In the genomic region with DNA sequence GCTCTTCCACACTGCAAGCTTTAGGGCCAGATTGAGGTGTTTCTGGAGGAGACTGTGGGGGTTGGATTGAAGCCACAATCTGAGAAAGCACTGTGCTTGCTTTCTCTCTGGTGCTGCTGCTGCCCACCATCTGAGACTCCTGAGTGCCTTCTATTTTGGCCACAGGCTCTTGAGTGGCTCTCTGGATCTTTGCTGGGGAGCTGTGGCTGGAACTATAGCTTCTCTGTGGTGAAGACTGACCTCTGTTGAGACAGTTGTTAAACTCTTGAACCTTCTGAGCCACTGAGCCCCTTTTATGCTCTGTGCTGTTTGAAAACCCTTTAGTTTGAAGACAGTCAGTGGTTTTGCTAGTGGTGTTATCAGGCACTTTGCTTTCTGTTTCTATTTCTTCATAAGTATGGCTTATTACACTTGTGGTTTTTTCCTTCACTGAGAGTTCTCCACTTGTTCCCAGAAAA, we compare ENCODE assay signal across 9 cellular contexts.
DNase-seq lines count a peak whose midpoint lies in the region; ATAC-seq and TF ChIP-seq lines count a peak whose summit lies in the region.
"Had no signal": no experiment of that assay in that cellular context is flagged by ENCODE, and none has a peak within 500 bp of the region (broad histone marks: within the 10 kb centered on the region; RNA-seq: fewer than 3 reads in every experiment).

No MANE protein-coding gene starts in this region.

- H2AFZ ChIP-seq in PC-9, result no peak overlapping the region

- peak overlapping the region; percentile 81 for H3K27ac Mint-ChIP-seq in CD4-positive, alpha-beta T cell
- H3K27ac Mint-ChIP-seq in activated naive CD8-positive, alpha-beta T cell treated with anti-CD3 and anti-CD28 coated beads, Interleukin-2, amount 50 U/mL, for 24 hours, result peak overlapping the region; percentile 77
- no peak overlapping the region for H3K27ac Mint-ChIP-seq in chondrocyte (ENCODE audit: unreplicated experiment)

- DNase-seq in CD4-positive, alpha-beta T cell, result no peak
- no peak for DNase-seq in activated naive CD8-positive, alpha-beta T cell treated with anti-CD3 and anti-CD28 coated beads, Interleukin-2, amount 50 U/mL, for 24 hours
- DNase-seq in head of caudate nucleus (no peak), NCI-H226 (no peak), chondrocyte (ENCODE audit: low spot score) (no peak), PC-9 (no peak)
- DNase-seq: effector CD8-positive, alpha-beta T cell had no signal

- no peak overlapping the region for H3K4me2 ChIP-seq in PC-9

- ATAC-seq in CD4-positive, alpha-beta T cell (ENCODE audit: poor library complexity), result no peak
- ATAC-seq in GM19025 (IDR thresholded peaks at IDR 0.05; ENCODE audit: low read depth, unreplicated experiment) (peak; percentile 73), HG03432 (IDR thresholded peaks at IDR 0.05; ENCODE audit: unreplicated experiment) (peak; percentile 60)
- ATAC-seq in activated naive CD8-positive, alpha-beta T cell treated with anti-CD3 and anti-CD28 coated beads, Interleukin-2, amount 50 U/mL, for 24 hours, result peak; percentile 69

- CTCF ChIA-PET in CD4-positive, alpha-beta T cell (lab: Charles Lee), result interaction anchor here (1.0 kb wide), 1 partner anchor 61 kb away, joined by 4 read pairs; no protein-coding TSS in a partner anchor
- CTCF ChIA-PET in PC-9 (lab: Charles Lee), result no interaction called here

- no peaks in the 10 kb centered on the region for H3K9me3 ChIP-seq in CD4-positive, alpha-beta T cell (ENCODE audit: control insufficient read depth, low read length)
- no peaks in the 10 kb centered on the region for H3K9me3 ChIP-seq in PC-9 (ENCODE audit: insufficient read depth, low read depth)

- H3K4me1 Mint-ChIP-seq in CD4-positive, alpha-beta T cell (ENCODE audit: low read depth), result peaks cover 37% of the 10 kb centered on the region
- H3K4me1 Mint-ChIP-seq in activated naive CD8-positive, alpha-beta T cell treated with anti-CD3 and anti-CD28 coated beads, Interleukin-2, amount 50 U/mL, for 24 hours, result peaks cover 53% of the 10 kb centered on the region
- peaks cover 8% of the 10 kb centered on the region for H3K4me1 Mint-ChIP-seq in chondrocyte (ENCODE audit: low read depth)

- H3K27me3 ChIP-seq in CD4-positive, alpha-beta T cell (ENCODE audit: control insufficient read depth, insufficient read depth, low read length), result no peaks in the 10 kb centered on the region
- no peaks in the 10 kb centered on the region for H3K27me3 ChIP-seq in PC-9 (ENCODE audit: insufficient read depth, low read depth)

- H3K79me2 ChIP-seq in PC-9 (ENCODE audit: low read depth), result no peaks in the 10 kb centered on the region

- no peaks in the 10 kb centered on the region for H3K36me3 Mint-ChIP-seq in CD4-positive, alpha-beta T cell (ENCODE audit: low read depth)
- peaks cover 14% of the 10 kb centered on the region for H3K36me3 Mint-ChIP-seq in activated naive CD8-positive, alpha-beta T cell treated with anti-CD3 and anti-CD28 coated beads, Interleukin-2, amount 50 U/mL, for 24 hours (ENCODE audit: low read depth)
- H3K36me3 Mint-ChIP-seq in chondrocyte (ENCODE audit: low read depth), result peaks cover 27% of the 10 kb centered on the region

- H3K9me3 Mint-ChIP-seq in CD4-positive, alpha-beta T cell, result no peaks in the 10 kb centered on the region
- no peaks in the 10 kb centered on the region for H3K9me3 Mint-ChIP-seq in activated naive CD8-positive, alpha-beta T cell treated with anti-CD3 and anti-CD28 coated beads, Interleukin-2, amount 50 U/mL, for 24 hours
- H3K9me3 Mint-ChIP-seq in chondrocyte (ENCODE audit: low read depth), result no peaks in the 10 kb centered on the region

- no peaks in the 10 kb centered on the region for H3K4me1 ChIP-seq in PC-9 (replicated peaks; ENCODE audit: insufficient read depth)

- no peak overlapping the region for H3K4me3 ChIP-seq in PC-9

- BruUV-seq in PC-9 (replicated peaks; lab: Mats Ljungman, UMichigan), result no TSS peak

- TF ChIP-seq CTCF in CD4-positive, alpha-beta T cell (IDR thresholded peaks at IDR 0.05), result no peak
- TF ChIP-seq CTCF in chondrocyte (IDR thresholded peaks at IDR 0.05), result no peak
- TF ChIP-seq CTCF in PC-9 (conservative IDR thresholded peaks at IDR 0.05), result no peak

- POLR2A ChIA-PET in CD4-positive, alpha-beta T cell (lab: Charles Lee), result interaction anchor here (0.7 to 0.8 kb wide), 3 partner anchors 8 to 230 kb away, joined by 3 read pairs; no protein-coding TSS in a partner anchor
- POLR2A ChIA-PET in PC-9 (lab: Charles Lee; ENCODE audit: unreplicated experiment), result no interaction called here

- no peaks in the 10 kb centered on the region for H3K9me2 ChIP-seq in PC-9 (ENCODE audit: insufficient read depth)

- H3K36me3 ChIP-seq in PC-9 (ENCODE audit: low read depth), result no peaks in the 10 kb centered on the region

- H3K27ac ChIP-seq in CD4-positive, alpha-beta T cell (ENCODE audit: low read depth, low read length), result peak overlapping the region; percentile 15
- H3K27ac ChIP-seq in PC-9, result no peak overlapping the region

- H3F3A ChIP-seq in PC-9 (ENCODE audit: insufficient read depth, low read depth), result no peaks in the 10 kb centered on the region

- H4K20me1 ChIP-seq in PC-9 (ENCODE audit: insufficient read depth), result no peaks in the 10 kb centered on the region

- peak overlapping the region; percentile 35 for H3K4me3 Mint-ChIP-seq in CD4-positive, alpha-beta T cell
- H3K4me3 Mint-ChIP-seq in activated naive CD8-positive, alpha-beta T cell treated with anti-CD3 and anti-CD28 coated beads, Interleukin-2, amount 50 U/mL, for 24 hours, result peak overlapping the region; percentile 5
- no peak overlapping the region for H3K4me3 Mint-ChIP-seq in chondrocyte (ENCODE audit: unreplicated experiment)

- intact Hi-C loops in CD4-positive, alpha-beta T cell (cut with DNase I, micrococcal nuclease), result no loop called here
- intact Hi-C loops in head of caudate nucleus (cut with DNase I) (no loop called here), PC-9 (cut with micrococcal nuclease; ENCODE audit: unreplicated experiment) (no loop called here)

- H3K27me3 Mint-ChIP-seq in CD4-positive, alpha-beta T cell, result no peaks in the 10 kb centered on the region
- H3K27me3 Mint-ChIP-seq in activated naive CD8-positive, alpha-beta T cell treated with anti-CD3 and anti-CD28 coated beads, Interleukin-2, amount 50 U/mL, for 24 hours, result no peaks in the 10 kb centered on the region
- no peaks in the 10 kb centered on the region for H3K27me3 Mint-ChIP-seq in chondrocyte (ENCODE audit: low read depth)
